ENCODE assay signal across 9 cellular contexts in genomic region chr2:128196026-128196822, GRCh38.
A peak's percentile ranks its signal among the peaks of the same experiment; 100 is the strongest.
DNase-seq lines count a peak whose midpoint lies in the region; ATAC-seq lines count a peak whose summit lies in the region.
"Had no signal": no experiment of that assay in that cellular context is flagged by ENCODE, and none has a peak within 500 bp of the region (broad histone marks: within the 10 kb centered on the region; RNA-seq: fewer than 3 reads in every experiment).

No MANE protein-coding gene starts in this region.

- H3K23ac ChIP-seq in mesendoderm (ENCODE audit: low read length) = no peak overlapping the region

- H3K27me3 Mint-ChIP-seq in activated naive CD8-positive, alpha-beta T cell treated with anti-CD3 and anti-CD28 coated beads, Interleukin-2, amount 50 U/mL, for 24 hours = no peaks in the 10 kb centered on the region

- H2BK120ac ChIP-seq in mesendoderm (ENCODE audit: low read depth, low read length) = no peak overlapping the region

- no peak overlapping the region for H3K4ac ChIP-seq in mesendoderm (ENCODE audit: low read depth, low read length)

- H3K18ac ChIP-seq in mesendoderm (ENCODE audit: low read length) = peak overlapping the region; percentile 21

- peak overlapping the region; percentile 79 for H2BK5ac ChIP-seq in mesendoderm (ENCODE audit: low read length)

- peak overlapping the region; percentile 40 for H3K9ac ChIP-seq in mesendoderm (ENCODE audit: low read length)

- H3K36me3 ChIP-seq in H7 (replicated peaks; ENCODE audit: control insufficient read depth, insufficient read depth, low read length) (no peaks in the 10 kb centered on the region), mesendoderm (ENCODE audit: control insufficient read depth, insufficient read depth, low read length) (no peaks in the 10 kb centered on the region)

- H3K4me3 Mint-ChIP-seq in activated naive CD8-positive, alpha-beta T cell treated with anti-CD3 and anti-CD28 coated beads, Interleukin-2, amount 50 U/mL, for 24 hours = no peak overlapping the region

- peak overlapping the region; percentile 75 for H3K56ac ChIP-seq in mesendoderm (ENCODE audit: low read length)

- H4K8ac ChIP-seq in mesendoderm (ENCODE audit: low read depth, low read length) = peak overlapping the region; percentile 67

- no peak overlapping the region for H2AK5ac ChIP-seq in mesendoderm (ENCODE audit: low read length)

- no CpG with 5 or more reads among the region's 10 CpGs for WGBS in mesendoderm (ENCODE audit: extremely low coverage, insufficient coverage, low lambda C conversion rate)

- ATAC-seq in activated naive CD8-positive, alpha-beta T cell treated with anti-CD3 and anti-CD28 coated beads, Interleukin-2, amount 50 U/mL, for 24 hours = peak; percentile 64
- ATAC-seq: HCT116 had no signal

- no peaks in the 10 kb centered on the region for H3K9me3 Mint-ChIP-seq in activated naive CD8-positive, alpha-beta T cell treated with anti-CD3 and anti-CD28 coated beads, Interleukin-2, amount 50 U/mL, for 24 hours

- DNase-seq in DMS153 (lab: John Stamatoyannopoulos, UW) (peak; percentile 72), H7 (peak; percentile 51), mesendoderm (peak; percentile 93), KG1 (lab: John Stamatoyannopoulos, UW) (no peak), NCI-H1092 (lab: John Stamatoyannopoulos, UW) (no peak), D341Med (ENCODE audit: low spot score) (no peak), Kasumi-1 (lab: John Stamatoyannopoulos, UW) (no peak)
- DNase-seq in activated naive CD8-positive, alpha-beta T cell treated with anti-CD3 and anti-CD28 coated beads, Interleukin-2, amount 50 U/mL, for 24 hours = no peak

- H3K27ac ChIP-seq in mesendoderm (ENCODE audit: low read depth, low read length) = peak overlapping the region; percentile 83

- no peak overlapping the region for H3K4me2 ChIP-seq in mesendoderm (ENCODE audit: low read length)

- H3K4me1 ChIP-seq in mesendoderm (ENCODE audit: control insufficient read depth, low read depth, low read length) = no peaks in the 10 kb centered on the region

- peaks cover 25% of the 10 kb centered on the region for H3K4me1 Mint-ChIP-seq in activated naive CD8-positive, alpha-beta T cell treated with anti-CD3 and anti-CD28 coated beads, Interleukin-2, amount 50 U/mL, for 24 hours

- H3K27me3 ChIP-seq in H7 (ENCODE audit: control insufficient read depth, insufficient read depth, low read length) (no peaks in the 10 kb centered on the region), mesendoderm (ENCODE audit: insufficient read depth, low read length, poor library complexity) (no peaks in the 10 kb centered on the region)

- H3K36me3 Mint-ChIP-seq in activated naive CD8-positive, alpha-beta T cell treated with anti-CD3 and anti-CD28 coated beads, Interleukin-2, amount 50 U/mL, for 24 hours (ENCODE audit: low read depth) = peaks cover 22% of the 10 kb centered on the region

- H4K5ac ChIP-seq in mesendoderm (ENCODE audit: low read length) = no peak overlapping the region

- peak overlapping the region; percentile 71 for H3K27ac Mint-ChIP-seq in activated naive CD8-positive, alpha-beta T cell treated with anti-CD3 and anti-CD28 coated beads, Interleukin-2, amount 50 U/mL, for 24 hours

- no peak overlapping the region for H3K4me3 ChIP-seq in H7 (ENCODE audit: insufficient read depth, low read depth, low read length)
- no peak overlapping the region for H3K4me3 ChIP-seq in mesendoderm (ENCODE audit: low read length)

- H3K79me2 ChIP-seq in mesendoderm (ENCODE audit: control insufficient read depth, insufficient read depth, low read length) = no peaks in the 10 kb centered on the region

- no peaks in the 10 kb centered on the region for H3K79me1 ChIP-seq in mesendoderm (ENCODE audit: low read length)

- no peak overlapping the region for H2BK15ac ChIP-seq in mesendoderm (replicated peaks; ENCODE audit: low read depth)

Comparison
In these comparisons a context has a peak if more than half of its experiments do, and no peak if none do; other contexts are left out.
1. DNase-seq: peak in DMS153 (single experiment), H7 (single experiment) and mesendoderm (single experiment); none in activated naive CD8-positive, alpha-beta T cell treated with anti-CD3 and anti-CD28 coated beads, Interleukin-2, amount 50 U/mL, for 24 hours (single experiment), KG1 (single experiment), NCI-H1092 (single experiment), D341Med (single experiment) and Kasumi-1 (0 of 2).